Comparison of ENCODE assay signal across 9 cellular contexts in genomic region chr22:20552450-20552894, GRCh38. TPM values are rescaled to one million over a fixed set of nuclear protein-coding genes. Genes with fewer than 3 reads are reported as not detected.
A peak's percentile ranks its signal among the peaks of the same experiment; 100 is the strongest.
DNase-seq lines count a peak whose midpoint lies in the region; ATAC-seq, FAIRE-seq and TF ChIP-seq lines count a peak whose summit lies in the region.
"Had no signal": no experiment of that assay in that cellular context is flagged by ENCODE, and none has a peak within 500 bp of the region (broad histone marks: within the 10 kb centered on the region; RNA-seq: fewer than 3 reads in every experiment).

No MANE protein-coding gene starts in this region.

- peaks cover 0 to 27% of the 10 kb centered on the region in 2 donors for H3K4me1 ChIP-seq in small intestine (ENCODE audit: control insufficient read depth in 2 of 2, insufficient read depth in 1 of 2, low read depth in 1 of 2, low read length in 1 of 2)

- no peak for TF ChIP-seq CTCF in brain (conservative IDR thresholded peaks at IDR 0.05)

- no peak overlapping the region for H3K4me3 ChIP-seq in small intestine (ENCODE audit: low read depth in 1 of 2, low read length in 2 of 2)
- H3K4me3 ChIP-seq: GM12878 had no signal

- H3K27ac ChIP-seq in layer of hippocampus (ENCODE audit: low read depth, low read length) (peak overlapping the region; percentile 91), small intestine (ENCODE audit: low read depth in 1 of 2, low read length in 1 of 2) (peak overlapping the region; percentile 25 to 92)

- FAIRE-seq in small intestine (lab: Jason Lieb, UNC): no peak
- FAIRE-seq: GM12878 had no signal

- H3K36me3 ChIP-seq in small intestine (ENCODE audit: control insufficient read depth in 2 of 2, insufficient read depth in 2 of 2, low read length in 2 of 2): peaks cover 0 to 24% of the 10 kb centered on the region in 2 donors

- no peak for ATAC-seq in HG03565 (IDR thresholded peaks at IDR 0.05; ENCODE audit: unreplicated experiment)
- ATAC-seq: GM12878 had no signal

- H3K9me3 Mint-ChIP-seq in brain: no peaks in the 10 kb centered on the region

- H3K27me3 ChIP-seq in layer of hippocampus (ENCODE audit: control insufficient read depth, insufficient read depth, low read length): no peaks in the 10 kb centered on the region
- no peaks in the 10 kb centered on the region for H3K27me3 ChIP-seq in small intestine (ENCODE audit: control insufficient read depth in 2 of 2, insufficient read depth in 2 of 2, low read length in 2 of 2)

- peaks cover 39% of the 10 kb centered on the region for H3K36me3 Mint-ChIP-seq in brain

- H3K27me3 Mint-ChIP-seq in brain: no peaks in the 10 kb centered on the region

- no peaks in the 10 kb centered on the region for H3K9me3 ChIP-seq in small intestine (ENCODE audit: control insufficient read depth, low read depth)

- no peak overlapping the region for H3K4me3 Mint-ChIP-seq in brain

- peak; percentile 34 for DNase-seq in HK-2 (ENCODE audit: unreplicated experiment)
- DNase-seq in small intestine: no peak
- no peak for DNase-seq in cerebellar nuclear complex (lab: John Stamatoyannopoulos, UW)
- DNase-seq in COR-L47 (lab: John Stamatoyannopoulos, UW): no peak
- DNase-seq in middle frontal gyrus (ENCODE audit: extremely low spot score, low spot score): no peak

- H3K27ac Mint-ChIP-seq in brain: peak overlapping the region; percentile 82 to 95 (median 93)

- peaks cover 47% of the 10 kb centered on the region for H3K4me1 Mint-ChIP-seq in brain

- WGBS in small intestine, 3 donors: 41 to 49% (median 48%) methylated on average over 7 of the region's 7 CpGs

RNA-seq across cellular contexts. Expression of gene MED15, which starts 45.1 kb away (rescaled TPM):
- polyA plus RNA-seq in brain (ENCODE audit: insufficient read depth, low read depth, low replicate concordance) (50.1 TPM), small intestine (100 to 1,000 TPM in 1 of 3 donors, 10 to 100 TPM in 2; 56.6 to 106 (median 96.7) TPM)

RNA-seq across cellular contexts. Expression of gene KLHL22, which starts 56.9 kb away (rescaled TPM):
- 37.0 TPM for polyA plus RNA-seq in brain (ENCODE audit: insufficient read depth, low read depth, low replicate concordance)
- 10 to 100 TPM in 1 of 3 donors, 1 to 10 TPM in 2; 5.9 to 10.3 (median 6.9) TPM for polyA plus RNA-seq in small intestine
